Comparison of ENCODE assay signal across 25 cellular contexts in genomic region chr17:61081959-61082358, GRCh38.
DNase-seq lines count a peak whose midpoint lies in the region; ATAC-seq, FAIRE-seq and TF ChIP-seq lines count a peak whose summit lies in the region.
"Had no signal": no experiment of that assay in that cellular context is flagged by ENCODE, and none has a peak within 500 bp of the region (broad histone marks: within the 10 kb centered on the region; RNA-seq: fewer than 3 reads in every experiment).

No MANE protein-coding gene starts in this region.

- TF ChIP-seq EP300 in HepG2 (IDR thresholded peaks at IDR 0.05; ENCODE audit: low read depth in 2 of 2, low read length in 2 of 2) (no peak), HepG2 (CRISPR knock-in tag; IDR thresholded peaks at IDR 0.05; ENCODE audit: borderline replicate concordance) (no peak), K562 (IDR thresholded peaks at IDR 0.05; ENCODE audit: low read length) (no peak), ovary (IDR thresholded peaks at IDR 0.05) (no peak)

- no peak overlapping the region for H4K12ac ChIP-seq in trophoblast cell (ENCODE audit: low read depth, low read length)

- H3K18ac ChIP-seq in trophoblast cell (ENCODE audit: low read length) = no peak overlapping the region

- H2BK12ac ChIP-seq in trophoblast cell (ENCODE audit: low read length) = no peak overlapping the region

- H2AFZ ChIP-seq in HepG2 (ENCODE audit: low read length) (no peak overlapping the region), K562 (ENCODE audit: low read depth, low read length) (no peak overlapping the region), trophoblast cell (ENCODE audit: insufficient read depth, low read length, poor library complexity) (no peak overlapping the region)
- H2AFZ ChIP-seq: GM23338 had no signal

- ATAC-seq in HepG2 = no peak
- ATAC-seq in right lobe of liver = no peak
- no peak for ATAC-seq in K562
- ATAC-seq in HG03135 (IDR thresholded peaks at IDR 0.05; ENCODE audit: unreplicated experiment) = no peak
- ATAC-seq: GM12878, GM23338, HCT116 had no signal

- FAIRE-seq in HepG2 (lab: Jason Lieb, UNC) = no peak
- no peak for FAIRE-seq in K562 (lab: Jason Lieb, UNC)
- FAIRE-seq: D721Med, GM12878, GM18507 had no signal

- H2BK120ac ChIP-seq in trophoblast cell (ENCODE audit: insufficient read depth, low read length, poor library complexity) = no peak overlapping the region

- no peaks in the 10 kb centered on the region for H4K20me1 ChIP-seq in HepG2 (ENCODE audit: insufficient read depth, low read length)
- H4K20me1 ChIP-seq in K562 (replicated peaks; ENCODE audit: control insufficient read depth, insufficient read depth, low read length) = no peaks in the 10 kb centered on the region
- H4K20me1 ChIP-seq: BLaER1 treated with 17β-estradiol and CSF1 and Interleukin-3, amounts not matched to agents 10 nM and 100 nM had no signal

- no TSS peak for BruUV-seq in HepG2 (replicated peaks; lab: Mats Ljungman, UMichigan)
- no TSS peak for BruUV-seq in K562 (replicated peaks; lab: Mats Ljungman, UMichigan)

- peak overlapping the region; percentile 74 for H3K23ac ChIP-seq in trophoblast cell (ENCODE audit: low read length)

- H3K9me1 ChIP-seq in K562 (ENCODE audit: control insufficient read depth, insufficient read depth, low read length) = no peaks in the 10 kb centered on the region

- no peak overlapping the region for H2BK5ac ChIP-seq in trophoblast cell (ENCODE audit: low read depth, low read length, poor library complexity)

- H3K79me1 ChIP-seq in trophoblast cell (ENCODE audit: low read length) = no peaks in the 10 kb centered on the region

- CTCF ChIA-PET in HepG2 (lab: Yijun Ruan, JAX; ENCODE audit: low intra/inter-chr PET ratio, low total read pairs) (no interaction called here), K562 (lab: Yijun Ruan, JAX; ENCODE audit: low intra/inter-chr PET ratio) (no interaction called here)

- WGBS in HepG2 (ENCODE audit: low lambda C conversion rate) = 64% methylated on average over 3 of the region's 3 CpGs
- WGBS in right lobe of liver (ENCODE audit: insufficient coverage, low coverage, low lambda C conversion rate, missing lambda C conversion rate) = 78% methylated on average over 3 of the region's 3 CpGs
- 2% methylated on average over 3 of the region's 3 CpGs for WGBS in K562 (ENCODE audit: insufficient coverage, low coverage, missing lambda C conversion rate)
- no CpG with 5 or more reads among the region's 3 CpGs for WGBS in trophoblast cell (ENCODE audit: extremely low coverage, insufficient coverage, insufficient read length)
- 70 to 71% (median 70%) methylated on average over 3 of the region's 3 CpGs for WGBS in ovary, 3 donors

- H3K4me1 ChIP-seq in HepG2 (ENCODE audit: insufficient read depth, low read length) (no peaks in the 10 kb centered on the region), right lobe of liver (no peaks in the 10 kb centered on the region), K562 (replicated peaks in 1 of 2; ENCODE audit: control insufficient read depth in 2 of 2, insufficient read depth in 2 of 2, low read length in 2 of 2) (no peaks in the 10 kb centered on the region; a peak in 1 of 5 replicates), trophoblast cell (ENCODE audit: control insufficient read depth in 1 of 2, insufficient read depth in 2 of 2, low read length in 2 of 2) (no peaks in the 10 kb centered on the region), ovary (ENCODE audit: insufficient read depth) (no peaks in the 10 kb centered on the region)
- H3K4me1 ChIP-seq: BE2C; BLaER1 treated with 17β-estradiol and CSF1 and Interleukin-3, amounts not matched to agents 10 nM and 100 nM had no signal

- H3K9ac ChIP-seq in HepG2 (ENCODE audit: insufficient read depth, low read depth, low read length) = no peak overlapping the region
- no peak overlapping the region for H3K9ac ChIP-seq in K562 (ENCODE audit: insufficient read depth in 1 of 2, low read depth in 2 of 2, low read length in 2 of 2)
- H3K9ac ChIP-seq in trophoblast cell (ENCODE audit: low read length) = no peak overlapping the region
- H3K9ac ChIP-seq: BLaER1 treated with 17β-estradiol and CSF1 and Interleukin-3, amounts not matched to agents 10 nM and 100 nM had no signal

- in situ Hi-C loops in HepG2 (cut with HindIII; ENCODE audit: extremely low pct_ligation_motif_present, low pct_unique_long_range_greater_than_20kb) = no loop called here
- in situ Hi-C loops in K562 (cut with MboI) = no loop called here

- H3K4me3 ChIP-seq in HepG2 (replicated peaks in 1 of 3; ENCODE audit: insufficient read depth in 1 of 3, low read depth in 2 of 3, low read length in 3 of 3) (no peak overlapping the region), right lobe of liver (no peak overlapping the region), K562 (no peak overlapping the region), trophoblast cell (ENCODE audit: low read depth, low read length) (no peak overlapping the region), ovary (no peak overlapping the region)
- H3K4me3 ChIP-seq: BLaER1 treated with 17β-estradiol and CSF1 and Interleukin-3, amounts not matched to agents 10 nM and 100 nM; GM12878; GM23338 had no signal

- H3K4me2 ChIP-seq in HepG2 (ENCODE audit: low read depth, low read length) = no peak overlapping the region
- H3K4me2 ChIP-seq in K562 (ENCODE audit: insufficient read depth, low read length) = no peak overlapping the region
- no peak overlapping the region for H3K4me2 ChIP-seq in trophoblast cell (ENCODE audit: low read length)
- H3K4me2 ChIP-seq: BLaER1 treated with 17β-estradiol and CSF1 and Interleukin-3, amounts not matched to agents 10 nM and 100 nM; GM23338 had no signal

- no peak for TF ChIP-seq CTCF in HepG2 (CRISPR knock-in tag; IDR thresholded peaks at IDR 0.05)
- no peak for TF ChIP-seq CTCF in right lobe of liver (IDR thresholded peaks at IDR 0.05)
- TF ChIP-seq CTCF in K562 (IDR thresholded peaks at IDR 0.05 in 2 of 3, conservative IDR thresholded peaks at IDR 0.05 in 1 of 3; ENCODE audit: insufficient read depth in 2 of 3, low read depth in 1 of 3, low read length in 3 of 3) = no peak
- no peak for TF ChIP-seq CTCF in ovary (IDR thresholded peaks at IDR 0.05)

- POLR2A ChIA-PET in HepG2 (lab: Yijun Ruan, JAX) = no interaction called here
- POLR2A ChIA-PET in K562 (lab: Yijun Ruan, JAX) = interaction anchor here (0.6 kb wide), 1 partner anchor 182 kb away, joined by 3 read pairs; no protein-coding TSS in a partner anchor

- no peaks in the 10 kb centered on the region for H3K9me3 ChIP-seq in HepG2 (ENCODE audit: low read length)
- H3K9me3 ChIP-seq in right lobe of liver = no peaks in the 10 kb centered on the region
- H3K9me3 ChIP-seq in K562 (replicated peaks; ENCODE audit: control insufficient read depth, insufficient read depth, low read depth, low read length) = no peaks in the 10 kb centered on the region
- no peaks in the 10 kb centered on the region for H3K9me3 ChIP-seq in trophoblast cell (ENCODE audit: insufficient read depth, low read depth, low read length)
- no peaks in the 10 kb centered on the region for H3K9me3 ChIP-seq in ovary
- H3K9me3 ChIP-seq: BE2C; BLaER1 treated with 17β-estradiol and CSF1 and Interleukin-3, amounts not matched to agents 10 nM and 100 nM had no signal

- H3K27me3 ChIP-seq in HepG2 (ENCODE audit: control insufficient read depth in 1 of 2, insufficient read depth in 2 of 2, low read length in 2 of 2) = no peaks in the 10 kb centered on the region
- H3K27me3 ChIP-seq in right lobe of liver = no peaks in the 10 kb centered on the region
- no peaks in the 10 kb centered on the region; a peak in 1 of 5 replicates for H3K27me3 ChIP-seq in K562 (ENCODE audit: control insufficient read depth in 2 of 2, insufficient read depth in 2 of 2, low read length in 2 of 2)
- no peaks in the 10 kb centered on the region for H3K27me3 ChIP-seq in trophoblast cell (ENCODE audit: insufficient read depth, low read length)
- H3K27me3 ChIP-seq in ovary = no peaks in the 10 kb centered on the region
- H3K27me3 ChIP-seq: BE2C; BLaER1 treated with 17β-estradiol and CSF1 and Interleukin-3, amounts not matched to agents 10 nM and 100 nM had no signal

- DNase-seq in HepG2 (ENCODE audit: low spot score) (no peak), right lobe of liver (no peak), K562 (ENCODE audit: extremely low read depth in 1 of 4, low spot score in 3 of 4) (no peak), trophoblast cell (no peak), ovary (no peak), iPS-NIHi11 (ENCODE audit: low spot score) (no peak)
- DNase-seq: ACHN; AML-193; BE2C; CD4-positive, alpha-beta T cell; CD8-positive, alpha-beta memory T cell; DMS 273 treated with DMSO at 0.1 percent for 48 hours; DMS79; EL; GDM1; H9; HFFc6 had no signal

- H4K8ac ChIP-seq in trophoblast cell (ENCODE audit: low read depth, low read length) = no peak overlapping the region

- intact Hi-C loops in HepG2 (cut with micrococcal nuclease; ENCODE audit: unreplicated experiment) (no loop called here), right lobe of liver (cut with DNase I) (no loop called here), K562 (cut with micrococcal nuclease) (no loop called here), ovary (cut with DNase I) (no loop called here)

- H3K79me2 ChIP-seq in HepG2 (ENCODE audit: insufficient read depth, low read length) (no peaks in the 10 kb centered on the region), K562 (ENCODE audit: control insufficient read depth, insufficient read depth, low read length) (no peaks in the 10 kb centered on the region), trophoblast cell (ENCODE audit: control insufficient read depth, insufficient read depth, low read length, poor library complexity) (no peaks in the 10 kb centered on the region)

- no peak overlapping the region for H2AK5ac ChIP-seq in trophoblast cell (ENCODE audit: low read length)

- no peak overlapping the region for H3K4ac ChIP-seq in trophoblast cell (ENCODE audit: low read depth, low read length)

- no peak for TF ChIP-seq RAD21 in HepG2 (CRISPR knock-in tag; IDR thresholded peaks at IDR 0.05)
- TF ChIP-seq RAD21 in K562 (CRISPR knock-in tag; conservative IDR thresholded peaks at IDR 0.05 in 1 of 2, IDR thresholded peaks at IDR 0.05 in 1 of 2) = no peak

- no peak for TF ChIP-seq POLR2A in HepG2 (IDR thresholded peaks at IDR 0.05; ENCODE audit: insufficient read depth in 1 of 2, low read depth in 2 of 2, low read length in 2 of 2)
- no peak for TF ChIP-seq POLR2A in right lobe of liver (IDR thresholded peaks at IDR 0.05)
- TF ChIP-seq POLR2A in K562 (conservative IDR thresholded peaks at IDR 0.05) = no peak
- TF ChIP-seq POLR2A in ovary (IDR thresholded peaks at IDR 0.05) = no peak

- H4K91ac ChIP-seq in trophoblast cell (ENCODE audit: low read depth, low read length) = no peak overlapping the region

- H3K27ac ChIP-seq in HepG2 (ENCODE audit: extremely low read length, insufficient read depth, low read length) (no peak overlapping the region), right lobe of liver (no peak overlapping the region), K562 (ENCODE audit: extremely low read depth, low read depth, low read length) (no peak overlapping the region), trophoblast cell (ENCODE audit: low read depth, low read length) (no peak overlapping the region), ovary (no peak overlapping the region)
- H3K27ac ChIP-seq: 22Rv1; BLaER1 treated with 17β-estradiol and CSF1 and Interleukin-3, amounts not matched to agents 10 nM and 100 nM had no signal

- H3K36me3 ChIP-seq in HepG2 (replicated peaks in 1 of 2; ENCODE audit: control insufficient read depth in 1 of 2, insufficient read depth in 2 of 2, low read length in 2 of 2) = no peaks in the 10 kb centered on the region
- H3K36me3 ChIP-seq in right lobe of liver = no peaks in the 10 kb centered on the region
- H3K36me3 ChIP-seq in K562 (ENCODE audit: control insufficient read depth, insufficient read depth, low read length) = no peaks in the 10 kb centered on the region
- H3K36me3 ChIP-seq in trophoblast cell (ENCODE audit: control insufficient read depth in 1 of 2, insufficient read depth in 2 of 2, low read length in 2 of 2) = no peaks in the 10 kb centered on the region
- H3K36me3 ChIP-seq in ovary = no peaks in the 10 kb centered on the region
- H3K36me3 ChIP-seq: BE2C; BLaER1 treated with 17β-estradiol and CSF1 and Interleukin-3, amounts not matched to agents 10 nM and 100 nM had no signal

- no peak overlapping the region for H3K14ac ChIP-seq in trophoblast cell (ENCODE audit: low read length)

Comparison
In these comparisons a context has a peak if more than half of its experiments do, and no peak if none do; other contexts are left out.
1. Of the 241 proteins assayed by ChIP-seq in both HepG2 and K562: peak only in HepG2: MAFF and MAFK; only in K562: MAFG; in both: none; in neither: 238.